ENCODE assay signal across 26 cellular contexts in the genomic region with DNA sequence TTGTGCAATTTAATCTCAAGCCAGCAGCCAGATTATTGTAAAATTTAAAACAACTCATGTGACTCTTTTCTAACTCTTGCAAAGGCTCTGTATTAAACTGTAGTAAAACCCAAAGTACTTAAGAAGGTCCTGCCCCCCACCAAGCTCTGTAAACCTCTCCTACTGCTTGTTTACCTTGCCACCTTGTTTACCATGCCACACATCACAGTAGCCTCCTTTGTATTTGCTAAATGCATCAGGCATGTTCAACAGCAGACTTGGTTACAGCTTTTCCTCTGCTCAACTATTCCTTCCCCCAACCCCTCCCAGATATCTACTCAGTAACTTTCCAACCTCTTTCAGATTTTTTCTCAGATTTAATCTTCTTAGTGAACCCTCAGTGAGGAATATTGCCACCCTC.
"Had no signal": no experiment of that assay in that cellular context is flagged by ENCODE, and none has a peak within 500 bp of the region (broad histone marks: within the 10 kb centered on the region; RNA-seq: fewer than 3 reads in every experiment).

No MANE protein-coding gene starts in this region.

- H3K4me2 ChIP-seq: hepatocyte had no signal

- H3K36me3 ChIP-seq: colonic mucosa, esophagus muscularis mucosa, left lung, pancreas, right atrium auricular region, spleen, upper lobe of right lung had no signal

- H3K27me3 Mint-ChIP-seq: activated naive CD8-positive, alpha-beta T cell treated with anti-CD3 and anti-CD28 coated beads, Interleukin-2, amount 10 ng/mL, durations not matched to agents 7 days and 5 days; effector memory CD8-positive, alpha-beta T cell; T-helper 17 cell had no signal

- H3K4me3 Mint-ChIP-seq: activated naive CD8-positive, alpha-beta T cell treated with anti-CD3 and anti-CD28 coated beads, Interleukin-2, amount 10 ng/mL, durations not matched to agents 7 days and 5 days; activated T-cell treated with anti-CD3 and anti-CD28 coated beads, Interleukin-2, amount 50 U/mL, for 4 hours; effector memory CD8-positive, alpha-beta T cell; natural killer cell; T-helper 17 cell had no signal

- DNase-seq: activated CD4-positive, alpha-beta T cell treated with anti-CD3 and anti-CD28 coated beads for 4 hours; activated CD4-positive, alpha-beta T cell treated with anti-CD3 and anti-CD28 coated beads, Interleukin-2, amount 50 U/mL, for 48 hours; activated CD4-positive, CD25-positive, alpha-beta regulatory T cell; activated CD8-positive, alpha-beta memory T cell treated with anti-CD3 and anti-CD28 coated beads, Interleukin-2, amount 50 U/mL, for 48 hours; activated naive CD4-positive, alpha-beta T cell; activated naive CD8-positive, alpha-beta T cell treated with anti-CD3 and anti-CD28 coated beads, Interleukin-2, amount 10 ng/mL, durations not matched to agents 7 days and 5 days; activated T-cell treated with anti-CD3 and anti-CD28 coated beads, Interleukin-2, amount 50 U/mL, for 4 hours; amniotic stem cell; colonic mucosa; dorsolateral prefrontal cortex; effector memory CD8-positive, alpha-beta T cell; glutamatergic neuron; left lung; natural killer cell; pancreas; psoas muscle; spleen; stimulated activated CD4-positive, alpha-beta T cell treated with anti-CD3 and anti-CD28 coated beads, Interleukin-4, amount 100 ng/mL, for 1 hour; stimulated activated naive CD8-positive, alpha-beta T cell treated with anti-CD3 and anti-CD28 coated beads, Interleukin-15, Interleukin-2, amounts not matched to agents 100 U/mL and 50 U/mL, for 24 hours; T-helper 17 cell; upper lobe of right lung had no signal

- ATAC-seq: activated T-cell treated with anti-CD3 and anti-CD28 coated beads, Interleukin-2, amount 50 U/mL, for 4 hours; effector memory CD8-positive, alpha-beta T cell; left lung; natural killer cell; pancreas; psoas muscle; stimulated activated naive CD8-positive, alpha-beta T cell treated with anti-CD3 and anti-CD28 coated beads, Interleukin-15, Interleukin-2, amounts not matched to agents 100 U/mL and 50 U/mL, for 24 hours; T-helper 17 cell; upper lobe of right lung had no signal

- H3K4me1 ChIP-seq: colonic mucosa, esophagus muscularis mucosa, left lung, pancreas, psoas muscle, right atrium auricular region, spleen, upper lobe of right lung had no signal

- H3K4me1 Mint-ChIP-seq: activated naive CD8-positive, alpha-beta T cell treated with anti-CD3 and anti-CD28 coated beads, Interleukin-2, amount 10 ng/mL, durations not matched to agents 7 days and 5 days; natural killer cell; T-helper 17 cell had no signal

- H2AFZ ChIP-seq: hepatocyte had no signal

- H3K4me3 ChIP-seq: colonic mucosa, dorsolateral prefrontal cortex, esophagus muscularis mucosa, hepatocyte, left lung, lung, pancreas, psoas muscle, right atrium auricular region, spleen, upper lobe of right lung had no signal

- H3K36me3 Mint-ChIP-seq: activated naive CD8-positive, alpha-beta T cell treated with anti-CD3 and anti-CD28 coated beads, Interleukin-2, amount 10 ng/mL, durations not matched to agents 7 days and 5 days; natural killer cell had no signal

- H3K27ac Mint-ChIP-seq: activated naive CD8-positive, alpha-beta T cell treated with anti-CD3 and anti-CD28 coated beads, Interleukin-2, amount 10 ng/mL, durations not matched to agents 7 days and 5 days; activated T-helper 2 cell treated with anti-CD3 and anti-CD28 coated beads, Interferon-gamma antibody, Interleukin-2, Interleukin-4, amounts not matched to agents 10 μg/mL and 5 μg/mL and 100 μg/mL, durations not matched to agents 14 hours and 24 hours and 36 hours; effector memory CD8-positive, alpha-beta T cell; natural killer cell; T-helper 17 cell had no signal

- H3K27ac ChIP-seq: colonic mucosa, dorsolateral prefrontal cortex, esophagus muscularis mucosa, hepatocyte, left lung, pancreas, psoas muscle, right atrium auricular region, spleen, upper lobe of right lung had no signal

- H3K27me3 ChIP-seq: colonic mucosa, dorsolateral prefrontal cortex, esophagus muscularis mucosa, hepatocyte, left lung, pancreas, right atrium auricular region, spleen, upper lobe of right lung had no signal

- H3K79me2 ChIP-seq: hepatocyte had no signal
